Comparison of ENCODE assay signal across 1 cellular context in the genomic region with DNA sequence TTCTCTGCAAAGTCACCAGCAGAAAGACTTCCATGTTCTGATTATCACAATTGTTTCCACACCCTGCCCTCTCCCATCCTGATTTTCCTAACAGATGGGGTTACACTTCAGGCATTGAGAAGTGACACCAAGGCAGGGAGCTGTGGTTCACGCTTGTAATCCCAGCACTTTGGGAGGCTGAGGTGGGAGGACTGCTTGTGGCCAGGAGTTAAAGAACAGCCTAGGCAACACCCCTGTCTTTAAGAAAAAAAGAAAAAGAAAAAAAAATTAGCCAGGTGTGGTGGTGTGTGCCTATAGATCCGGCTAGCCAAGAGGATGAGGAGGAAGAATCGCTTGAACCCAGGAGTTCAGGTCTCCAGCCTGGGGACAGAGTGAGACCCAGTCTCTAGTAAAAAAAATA.
TF ChIP-seq lines count a peak whose summit lies in the region.

No MANE protein-coding gene starts in this region.

TF ChIP-seq in SK-N-SH, 30 proteins besides CTCF, POLR2A, EP300 and RAD21:
- TF ChIP-seq, protein P1, sequence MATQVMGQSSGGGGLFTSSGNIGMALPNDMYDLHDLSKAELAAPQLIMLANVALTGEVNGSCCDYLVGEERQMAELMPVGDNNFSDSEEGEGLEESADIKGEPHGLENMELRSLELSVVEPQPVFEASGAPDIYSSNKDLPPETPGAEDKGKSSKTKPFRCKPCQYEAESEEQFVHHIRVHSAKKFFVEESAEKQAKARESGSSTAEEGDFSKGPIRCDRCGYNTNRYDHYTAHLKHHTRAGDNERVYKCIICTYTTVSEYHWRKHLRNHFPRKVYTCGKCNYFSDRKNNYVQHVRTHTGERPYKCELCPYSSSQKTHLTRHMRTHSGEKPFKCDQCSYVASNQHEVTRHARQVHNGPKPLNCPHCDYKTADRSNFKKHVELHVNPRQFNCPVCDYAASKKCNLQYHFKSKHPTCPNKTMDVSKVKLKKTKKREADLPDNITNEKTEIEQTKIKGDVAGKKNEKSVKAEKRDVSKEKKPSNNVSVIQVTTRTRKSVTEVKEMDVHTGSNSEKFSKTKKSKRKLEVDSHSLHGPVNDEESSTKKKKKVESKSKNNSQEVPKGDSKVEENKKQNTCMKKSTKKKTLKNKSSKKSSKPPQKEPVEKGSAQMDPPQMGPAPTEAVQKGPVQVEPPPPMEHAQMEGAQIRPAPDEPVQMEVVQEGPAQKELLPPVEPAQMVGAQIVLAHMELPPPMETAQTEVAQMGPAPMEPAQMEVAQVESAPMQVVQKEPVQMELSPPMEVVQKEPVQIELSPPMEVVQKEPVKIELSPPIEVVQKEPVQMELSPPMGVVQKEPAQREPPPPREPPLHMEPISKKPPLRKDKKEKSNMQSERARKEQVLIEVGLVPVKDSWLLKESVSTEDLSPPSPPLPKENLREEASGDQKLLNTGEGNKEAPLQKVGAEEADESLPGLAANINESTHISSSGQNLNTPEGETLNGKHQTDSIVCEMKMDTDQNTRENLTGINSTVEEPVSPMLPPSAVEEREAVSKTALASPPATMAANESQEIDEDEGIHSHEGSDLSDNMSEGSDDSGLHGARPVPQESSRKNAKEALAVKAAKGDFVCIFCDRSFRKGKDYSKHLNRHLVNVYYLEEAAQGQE (IDR thresholded peaks at IDR 0.05; ENCODE audit: low read depth, low read length), result no peak
- TF ChIP-seq FOSL2 (IDR thresholded peaks at IDR 0.05; ENCODE audit: borderline replicate concordance, low read depth) (no peak), YY1 (IDR thresholded peaks at IDR 0.05; ENCODE audit: low read depth) (no peak), SIN3A (IDR thresholded peaks at IDR 0.05; ENCODE audit: borderline replicate concordance, low read depth, low read length) (no peak), SMC3 (IDR thresholded peaks at IDR 0.05; ENCODE audit: low read depth, low read length) (no peak), EZH2phosphoT487 (IDR thresholded peaks at IDR 0.05; ENCODE audit: borderline replicate concordance, low read depth) (no peak), JUND (IDR thresholded peaks at IDR 0.05) (no peak), GATA2 (CRISPR knock-in tag; IDR thresholded peaks at IDR 0.05) (no peak), TEAD4 (IDR thresholded peaks at IDR 0.05; ENCODE audit: borderline replicate concordance, insufficient read depth) (no peak), RXRA (IDR thresholded peaks at IDR 0.05; ENCODE audit: borderline replicate concordance, low read depth) (no peak)
- TF ChIP-seq, protein P2, sequence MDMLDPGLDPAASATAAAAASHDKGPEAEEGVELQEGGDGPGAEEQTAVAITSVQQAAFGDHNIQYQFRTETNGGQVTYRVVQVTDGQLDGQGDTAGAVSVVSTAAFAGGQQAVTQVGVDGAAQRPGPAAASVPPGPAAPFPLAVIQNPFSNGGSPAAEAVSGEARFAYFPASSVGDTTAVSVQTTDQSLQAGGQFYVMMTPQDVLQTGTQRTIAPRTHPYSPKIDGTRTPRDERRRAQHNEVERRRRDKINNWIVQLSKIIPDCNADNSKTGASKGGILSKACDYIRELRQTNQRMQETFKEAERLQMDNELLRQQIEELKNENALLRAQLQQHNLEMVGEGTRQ (IDR thresholded peaks at IDR 0.05; ENCODE audit: borderline replicate concordance, low read depth, low read length), result no peak
